ENCODE assay signal across 1 cellular context in the genomic region with DNA sequence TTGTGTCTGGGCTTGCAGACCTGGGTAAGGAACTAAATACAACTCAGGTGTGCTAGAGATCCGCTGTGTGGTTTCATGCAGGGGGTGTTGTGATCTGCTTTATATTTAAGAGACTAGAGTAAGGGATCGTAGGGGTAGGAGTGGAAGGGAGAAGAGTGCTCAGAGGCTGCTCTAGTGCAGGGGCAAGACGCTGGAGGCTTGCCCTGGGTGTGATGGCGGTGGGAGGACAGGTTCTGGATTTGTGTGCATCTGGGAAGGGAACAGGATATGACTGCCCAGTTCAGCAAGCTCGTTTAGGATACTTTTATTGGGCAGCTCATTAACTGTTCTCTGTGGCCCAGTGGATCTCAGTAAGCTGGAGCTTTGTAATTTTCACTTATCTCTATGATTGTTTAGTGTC.
TF ChIP-seq lines count a peak whose summit lies in the region.

No MANE protein-coding gene starts in this region.

TF ChIP-seq in GM23338, 12 proteins besides CTCF, POLR2A, EP300 and RAD21 (continued from another document):
- TF ChIP-seq, protein P1, sequence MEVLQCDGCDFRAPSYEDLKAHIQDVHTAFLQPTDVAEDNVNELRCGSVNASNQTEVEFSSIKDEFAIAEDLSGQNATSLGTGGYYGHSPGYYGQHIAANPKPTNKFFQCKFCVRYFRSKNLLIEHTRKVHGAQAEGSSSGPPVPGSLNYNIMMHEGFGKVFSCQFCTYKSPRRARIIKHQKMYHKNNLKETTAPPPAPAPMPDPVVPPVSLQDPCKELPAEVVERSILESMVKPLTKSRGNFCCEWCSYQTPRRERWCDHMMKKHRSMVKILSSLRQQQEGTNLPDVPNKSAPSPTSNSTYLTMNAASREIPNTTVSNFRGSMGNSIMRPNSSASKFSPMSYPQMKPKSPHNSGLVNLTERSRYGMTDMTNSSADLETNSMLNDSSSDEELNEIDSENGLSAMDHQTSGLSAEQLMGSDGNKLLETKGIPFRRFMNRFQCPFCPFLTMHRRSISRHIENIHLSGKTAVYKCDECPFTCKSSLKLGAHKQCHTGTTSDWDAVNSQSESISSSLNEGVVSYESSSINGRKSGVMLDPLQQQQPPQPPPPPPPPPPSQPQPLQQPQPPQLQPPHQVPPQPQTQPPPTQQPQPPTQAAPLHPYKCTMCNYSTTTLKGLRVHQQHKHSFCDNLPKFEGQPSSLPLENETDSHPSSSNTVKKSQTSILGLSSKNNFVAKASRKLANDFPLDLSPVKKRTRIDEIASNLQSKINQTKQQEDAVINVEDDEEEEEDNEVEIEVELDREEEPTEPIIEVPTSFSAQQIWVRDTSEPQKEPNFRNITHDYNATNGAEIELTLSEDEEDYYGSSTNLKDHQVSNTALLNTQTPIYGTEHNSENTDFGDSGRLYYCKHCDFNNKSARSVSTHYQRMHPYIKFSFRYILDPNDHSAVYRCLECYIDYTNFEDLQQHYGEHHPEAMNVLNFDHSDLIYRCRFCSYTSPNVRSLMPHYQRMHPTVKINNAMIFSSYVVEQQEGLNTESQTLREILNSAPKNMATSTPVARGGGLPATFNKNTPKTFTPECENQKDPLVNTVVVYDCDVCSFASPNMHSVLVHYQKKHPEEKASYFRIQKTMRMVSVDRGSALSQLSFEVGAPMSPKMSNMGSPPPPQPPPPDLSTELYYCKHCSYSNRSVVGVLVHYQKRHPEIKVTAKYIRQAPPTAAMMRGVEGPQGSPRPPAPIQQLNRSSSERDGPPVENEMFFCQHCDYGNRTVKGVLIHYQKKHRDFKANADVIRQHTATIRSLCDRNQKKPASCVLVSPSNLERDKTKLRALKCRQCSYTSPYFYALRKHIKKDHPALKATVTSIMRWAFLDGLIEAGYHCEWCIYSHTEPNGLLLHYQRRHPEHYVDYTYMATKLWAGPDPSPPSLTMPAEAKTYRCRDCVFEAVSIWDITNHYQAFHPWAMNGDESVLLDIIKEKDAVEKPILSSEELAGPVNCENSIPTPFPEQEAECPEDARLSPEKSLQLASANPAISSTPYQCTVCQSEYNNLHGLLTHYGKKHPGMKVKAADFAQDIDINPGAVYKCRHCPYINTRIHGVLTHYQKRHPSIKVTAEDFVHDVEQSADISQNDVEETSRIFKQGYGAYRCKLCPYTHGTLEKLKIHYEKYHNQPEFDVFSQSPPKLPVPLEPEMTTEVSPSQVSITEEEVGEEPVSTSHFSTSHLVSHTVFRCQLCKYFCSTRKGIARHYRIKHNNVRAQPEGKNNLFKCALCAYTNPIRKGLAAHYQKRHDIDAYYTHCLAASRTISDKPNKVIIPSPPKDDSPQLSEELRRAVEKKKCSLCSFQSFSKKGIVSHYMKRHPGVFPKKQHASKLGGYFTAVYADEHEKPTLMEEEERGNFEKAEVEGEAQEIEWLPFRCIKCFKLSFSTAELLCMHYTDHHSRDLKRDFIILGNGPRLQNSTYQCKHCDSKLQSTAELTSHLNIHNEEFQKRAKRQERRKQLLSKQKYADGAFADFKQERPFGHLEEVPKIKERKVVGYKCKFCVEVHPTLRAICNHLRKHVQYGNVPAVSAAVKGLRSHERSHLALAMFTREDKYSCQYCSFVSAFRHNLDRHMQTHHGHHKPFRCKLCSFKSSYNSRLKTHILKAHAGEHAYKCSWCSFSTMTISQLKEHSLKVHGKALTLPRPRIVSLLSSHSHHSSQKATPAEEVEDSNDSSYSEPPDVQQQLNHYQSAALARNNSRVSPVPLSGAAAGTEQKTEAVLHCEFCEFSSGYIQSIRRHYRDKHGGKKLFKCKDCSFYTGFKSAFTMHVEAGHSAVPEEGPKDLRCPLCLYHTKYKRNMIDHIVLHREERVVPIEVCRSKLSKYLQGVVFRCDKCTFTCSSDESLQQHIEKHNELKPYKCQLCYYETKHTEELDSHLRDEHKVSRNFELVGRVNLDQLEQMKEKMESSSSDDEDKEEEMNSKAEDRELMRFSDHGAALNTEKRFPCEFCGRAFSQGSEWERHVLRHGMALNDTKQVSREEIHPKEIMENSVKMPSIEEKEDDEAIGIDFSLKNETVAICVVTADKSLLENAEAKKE (CRISPR knock-in tag; IDR thresholded peaks at IDR 0.05) = no peak
